ENCODE assay signal across 8 cellular contexts in the genomic region with DNA sequence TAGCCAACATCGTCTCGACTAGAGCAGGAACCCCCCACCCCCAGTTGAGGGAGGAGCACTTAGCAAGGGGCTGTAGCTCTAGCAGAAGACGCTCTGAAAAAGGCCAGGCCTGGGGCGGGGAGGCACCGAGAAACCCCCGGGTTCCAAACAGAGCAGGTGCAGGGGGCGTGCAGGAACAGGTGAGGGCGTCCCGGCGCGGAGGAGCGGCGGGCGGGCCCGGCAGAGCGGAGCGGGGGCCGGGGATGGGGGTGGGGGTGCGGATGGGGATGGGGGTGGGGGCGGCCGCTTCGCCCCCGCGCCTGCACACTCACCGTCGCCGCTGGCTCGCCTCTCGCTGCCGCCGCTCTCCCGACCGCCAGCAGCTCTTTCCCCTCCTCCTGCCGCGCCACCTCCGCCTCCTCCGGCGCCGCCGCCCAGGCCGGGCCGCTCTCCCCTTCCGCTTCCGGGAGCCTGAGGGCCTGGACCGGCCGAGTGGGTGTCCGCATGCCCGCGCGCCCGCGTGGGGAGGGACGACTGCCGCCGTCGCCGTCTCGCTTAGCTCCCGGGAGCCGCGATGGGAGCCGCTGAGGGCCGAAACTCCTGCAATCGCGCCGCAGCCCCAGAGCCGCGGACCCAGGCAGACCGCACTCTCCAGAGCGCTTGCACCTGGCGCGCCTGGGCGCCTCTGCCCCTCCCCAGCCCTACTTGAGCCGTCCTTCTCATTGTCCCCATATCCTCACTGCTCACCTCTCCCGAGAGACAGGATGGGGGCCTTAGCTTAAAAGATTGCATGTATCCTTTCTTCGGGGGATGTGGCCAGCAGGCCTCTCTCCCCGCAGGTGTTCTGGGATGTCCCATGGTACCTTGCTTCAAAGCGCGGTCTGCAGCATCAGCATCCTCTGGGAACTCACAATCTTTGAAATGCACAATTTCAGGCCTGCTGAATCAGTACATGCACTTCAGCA. TPM values are rescaled to one million over a fixed set of nuclear protein-coding genes. Genes with fewer than 3 reads are reported as not detected.
DNase-seq lines count a peak whose midpoint lies in the region; ATAC-seq and TF ChIP-seq lines count a peak whose summit lies in the region.

A gene with protein sequence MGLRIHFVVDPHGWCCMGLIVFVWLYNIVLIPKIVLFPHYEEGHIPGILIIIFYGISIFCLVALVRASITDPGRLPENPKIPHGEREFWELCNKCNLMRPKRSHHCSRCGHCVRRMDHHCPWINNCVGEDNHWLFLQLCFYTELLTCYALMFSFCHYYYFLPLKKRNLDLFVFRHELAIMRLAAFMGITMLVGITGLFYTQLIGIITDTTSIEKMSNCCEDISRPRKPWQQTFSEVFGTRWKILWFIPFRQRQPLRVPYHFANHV (minus strand): TSS at position 515 of the 944 bp plus-strand sequence. CDS start 19,092 bp downstream, outside the sequence.

- H3K9me3 ChIP-seq in osteoblast (ENCODE audit: low read depth, low read length) (no peaks in the 10 kb centered on the region), testis (no peaks in the 10 kb centered on the region)

- intact Hi-C loops in testis (cut with DNase I; ENCODE audit: low total_unique reads), result no loop called here

- H3K36me3 ChIP-seq in osteoblast (ENCODE audit: insufficient read depth, low read length), result peaks cover 5% of the 10 kb centered on the region
- H3K36me3 ChIP-seq in testis (ENCODE audit: low read depth, missing control alignments), result no peaks in the 10 kb centered on the region

- H3K27me3 ChIP-seq in osteoblast (ENCODE audit: insufficient read depth, low read length) (peaks cover 15% of the 10 kb centered on the region), testis (no peaks in the 10 kb centered on the region)

- H3K27ac ChIP-seq in osteoblast (ENCODE audit: low read depth, low read length) (no peak within 1 kb of the TSS), testis (peak within 1 kb of the TSS; percentile 50 to 68)

- no peaks in the 10 kb centered on the region for H3K9me3 Mint-ChIP-seq in activated naive CD4-positive, alpha-beta T cell treated with anti-CD3 and anti-CD28 coated beads, Interleukin-2, amount 10 ng/mL, durations not matched to agents 7 days and 5 days
- peaks cover 4% of the 10 kb centered on the region for H3K9me3 Mint-ChIP-seq in glutamatergic neuron (ENCODE audit: unreplicated experiment)

- peaks cover 31% of the 10 kb centered on the region for H3K4me1 Mint-ChIP-seq in activated naive CD4-positive, alpha-beta T cell treated with anti-CD3 and anti-CD28 coated beads, Interleukin-2, amount 10 ng/mL, durations not matched to agents 7 days and 5 days
- H3K4me1 Mint-ChIP-seq in glutamatergic neuron (ENCODE audit: low read depth, unreplicated experiment), result peaks cover 6% of the 10 kb centered on the region

- H3K4me1 ChIP-seq in osteoblast (ENCODE audit: insufficient read depth, low read length) (peaks cover 19% of the 10 kb centered on the region), testis (no peaks in the 10 kb centered on the region)

- peak; percentile 70 for DNase-seq in DMS153 treated with DMSO at 0.1 percent for 48 hours (lab: John Stamatoyannopoulos, UW; ENCODE audit: unreplicated experiment)
- peak; percentile 55 for DNase-seq in HT1080 (ENCODE audit: low read depth)
- DNase-seq in SHP77 treated with DMSO at 0.1 percent for 48 hours (lab: John Stamatoyannopoulos, UW), result peak; percentile 13
- peak; percentile 73 for DNase-seq in activated naive CD4-positive, alpha-beta T cell treated with anti-CD3 and anti-CD28 coated beads, Interleukin-2, amount 10 ng/mL, durations not matched to agents 7 days and 5 days
- peak; percentile 79 for DNase-seq in glutamatergic neuron
- peak; percentile 93 for DNase-seq in osteoblast (ENCODE audit: insufficient read length, low spot score, missing footprints)
- DNase-seq in testis, result peak; percentile 85

- CTCF ChIA-PET in activated naive CD4-positive, alpha-beta T cell treated with anti-CD3 and anti-CD28 coated beads, Interleukin-2, amount 10 ng/mL, durations not matched to agents 7 days and 5 days (lab: Charles Lee), result interaction anchor here (1.0 kb wide), 1 partner anchor 40 kb away, joined by 6 read pairs; no protein-coding TSS in a partner anchor

- 1 to 4% methylated on average over 10 to 79 of the region's 79 CpGs for WGBS in testis, 2 donors

- H3K27ac Mint-ChIP-seq in activated naive CD4-positive, alpha-beta T cell treated with anti-CD3 and anti-CD28 coated beads, Interleukin-2, amount 10 ng/mL, durations not matched to agents 7 days and 5 days, result peak within 1 kb of the TSS; percentile 83
- H3K27ac Mint-ChIP-seq in glutamatergic neuron (ENCODE audit: unreplicated experiment), result peak within 1 kb of the TSS; percentile 97

- H3K4me3 ChIP-seq in osteoblast (ENCODE audit: insufficient read depth, low read length) (peak within 1 kb of the TSS; percentile 78), testis (peak within 1 kb of the TSS; percentile 82 to 83)

- peaks cover 24% of the 10 kb centered on the region for H3K79me2 ChIP-seq in osteoblast (ENCODE audit: insufficient read depth, low read length)

- H3K4me3 Mint-ChIP-seq in activated naive CD4-positive, alpha-beta T cell treated with anti-CD3 and anti-CD28 coated beads, Interleukin-2, amount 10 ng/mL, durations not matched to agents 7 days and 5 days, result peak within 1 kb of the TSS; percentile 93
- H3K4me3 Mint-ChIP-seq in glutamatergic neuron (ENCODE audit: unreplicated experiment), result peak within 1 kb of the TSS; percentile 98

- no peaks in the 10 kb centered on the region for H4K20me1 ChIP-seq in osteoblast (ENCODE audit: insufficient read depth, low read length)

- no peak for TF ChIP-seq CTCF in glutamatergic neuron (IDR thresholded peaks at IDR 0.05; ENCODE audit: partially characterized antibody, unreplicated experiment)
- TF ChIP-seq CTCF in osteoblast (IDR thresholded peaks at IDR 0.05; ENCODE audit: extremely low read depth, low read depth, low read length), result no peak
- no peak for TF ChIP-seq CTCF in testis (IDR thresholded peaks at IDR 0.05)

- peak within 1 kb of the TSS; percentile 92 for H2AFZ ChIP-seq in osteoblast (ENCODE audit: low read length)

- peak within 1 kb of the TSS; percentile 88 for H3K4me2 ChIP-seq in osteoblast (ENCODE audit: insufficient read depth, low read length)

- ATAC-seq in GM21360 (IDR thresholded peaks at IDR 0.05; ENCODE audit: unreplicated experiment), result peak; percentile 62

- peaks cover 4% of the 10 kb centered on the region for H3K27me3 Mint-ChIP-seq in activated naive CD4-positive, alpha-beta T cell treated with anti-CD3 and anti-CD28 coated beads, Interleukin-2, amount 10 ng/mL, durations not matched to agents 7 days and 5 days
- H3K27me3 Mint-ChIP-seq in glutamatergic neuron (ENCODE audit: unreplicated experiment), result peaks cover 5% of the 10 kb centered on the region

- TF ChIP-seq POLR2A in testis (IDR thresholded peaks at IDR 0.05), result no peak

- H3K36me3 Mint-ChIP-seq in activated naive CD4-positive, alpha-beta T cell treated with anti-CD3 and anti-CD28 coated beads, Interleukin-2, amount 10 ng/mL, durations not matched to agents 7 days and 5 days, result peaks cover 16% of the 10 kb centered on the region
- H3K36me3 Mint-ChIP-seq in glutamatergic neuron (ENCODE audit: unreplicated experiment), result no peaks in the 10 kb centered on the region

RNA-seq across cellular contexts. Expression of the gene that starts here (rescaled TPM):
- total RNA-seq in HT1080 (2014; rRNA removed; shearing (Covaris generic)), result 5.8 and 7.4 TPM in 2 replicates
- polyA plus RNA-seq in HT1080 (2015; cell fraction: cytosol; rRNA removed), result 5.4 and 8.3 TPM in 2 replicates
- polyA plus RNA-seq in HT1080 (2015; cell fraction: nucleus; rRNA removed), result 21.9 and 24.5 TPM in 2 replicates
- total RNA-seq in glutamatergic neuron (ENCODE audit: unreplicated experiment), result 15.2 TPM
- 10.1 and 10.6 TPM in 2 replicates for total RNA-seq in osteoblast
- 10 to 100 TPM; 16.1 to 16.7 TPM for total RNA-seq in testis
- 6.2 TPM for polyA plus RNA-seq in testis (ENCODE audit: insufficient read depth, low read depth, low replicate concordance)

Comparison
In these comparisons a context has a peak if more than half of its experiments do, and no peak if none do; other contexts are left out.
1. DNase-seq: peak in every context shown above with its lines; median percentile 93 in osteoblast; 85 in testis; 79 in glutamatergic neuron; 73 in activated naive CD4-positive, alpha-beta T cell treated with anti-CD3 and anti-CD28 coated beads, Interleukin-2, amount 10 ng/mL, durations not matched to agents 7 days and 5 days; 70 in DMS153 treated with DMSO at 0.1 percent for 48 hours; 55 in HT1080; 13 in SHP77 treated with DMSO at 0.1 percent for 48 hours.